In the genomic region with DNA sequence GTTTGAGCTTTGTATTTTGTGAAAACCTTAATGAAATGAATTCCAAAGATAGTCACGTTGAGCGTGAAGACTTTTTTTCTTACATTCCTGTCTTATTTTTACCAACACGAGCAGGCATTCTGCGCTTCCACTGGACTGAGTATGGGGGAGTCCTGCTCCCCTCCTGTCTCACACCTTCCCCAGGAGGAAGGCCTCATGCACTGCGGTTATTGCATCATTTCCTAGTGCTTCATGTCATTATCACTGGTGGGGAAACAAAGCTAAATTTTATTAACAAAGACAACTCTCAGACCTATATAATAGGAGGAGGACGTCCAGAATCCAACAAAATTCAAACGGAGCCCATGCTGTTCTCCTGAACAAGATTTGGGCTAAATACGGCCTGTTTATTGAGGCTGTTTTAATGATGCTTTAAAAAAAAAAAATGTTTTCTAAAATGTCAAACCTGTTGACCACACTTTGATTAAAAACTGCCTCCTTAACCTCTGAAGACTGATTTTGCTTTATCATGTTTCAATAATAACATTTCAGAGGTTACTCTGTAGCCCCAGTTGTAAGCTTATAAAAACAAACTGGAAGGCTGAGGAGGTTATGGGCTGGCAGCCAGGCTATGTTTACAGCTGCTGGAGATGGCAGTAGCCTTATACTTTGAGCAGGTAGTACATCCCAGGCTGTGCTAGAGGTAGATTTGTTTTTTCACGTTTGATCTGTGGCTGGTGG, we compare ENCODE assay signal across 21 cellular contexts.
DNase-seq lines count a peak whose midpoint lies in the region; ATAC-seq and TF ChIP-seq lines count a peak whose summit lies in the region.
"Had no signal": no experiment of that assay in that cellular context is flagged by ENCODE, and none has a peak within 500 bp of the region (broad histone marks: within the 10 kb centered on the region; RNA-seq: fewer than 3 reads in every experiment).

No MANE protein-coding gene starts in this region.

- ATAC-seq in stimulated activated memory B cell treated with anti-CD40 and anti-IgM and Interleukin-4, amounts not matched to agents 10 μg/mL and 1 μg/mL and 100 μg/mL, for 72 hours: no peak
- ATAC-seq in HG03135 (IDR thresholded peaks at IDR 0.05; ENCODE audit: unreplicated experiment): no peak
- ATAC-seq: gastroesophageal sphincter; stimulated activated naive CD8-positive, alpha-beta T cell treated with anti-CD3 and anti-CD28 coated beads, Interleukin-15, amount 100 ng/mL, for 72 hours had no signal

- no peaks in the 10 kb centered on the region for H3K9me3 ChIP-seq in mammary epithelial cell (replicated peaks; ENCODE audit: insufficient read depth, low read length)
- H3K9me3 ChIP-seq in neuronal stem cell (replicated peaks in 1 of 2; ENCODE audit: control insufficient read depth in 2 of 2, insufficient read depth in 1 of 2, low read depth in 1 of 2, low read length in 2 of 2): peaks cover 2 to 17% of the 10 kb centered on the region in 2 donors
- H3K9me3 ChIP-seq: gastroesophageal sphincter, vagina had no signal

- H3K79me2 ChIP-seq in mammary epithelial cell (ENCODE audit: insufficient read depth, low read length): peaks cover 8% of the 10 kb centered on the region

- H3K4me1 ChIP-seq in mammary epithelial cell (ENCODE audit: insufficient read depth, low read length): peaks cover 33% of the 10 kb centered on the region
- H3K4me1 ChIP-seq in neuronal stem cell (ENCODE audit: control insufficient read depth in 2 of 2, insufficient read depth in 1 of 2, low read depth in 1 of 2, low read length in 2 of 2): peaks cover 0 to 4% of the 10 kb centered on the region in 2 donors
- H3K4me1 ChIP-seq: gastroesophageal sphincter, vagina had no signal

- H3K79me1 ChIP-seq in neuronal stem cell (ENCODE audit: low read depth, low read length): no peaks in the 10 kb centered on the region

- DNase-seq in Daoy (ENCODE audit: low read depth) (peak; percentile 60), LNCaP clone FGC (ENCODE audit: low read depth) (peak; percentile 78), mammary epithelial cell (no peak), myocyte (ENCODE audit: low read depth) (peak; percentile 68), neuronal stem cell (ENCODE audit: low spot score) (no peak), NOMO-1 treated with DMSO at 0.1 percent for 48 hours (lab: John Stamatoyannopoulos, UW; ENCODE audit: unreplicated experiment) (no peak)
- DNase-seq: activated CD4-positive, CD25-positive, alpha-beta regulatory T cell treated with anti-CD3 and anti-CD28 coated beads, Interleukin-2, amount 50 U/mL, for 72 hours; activated naive CD4-positive, alpha-beta T cell treated with anti-CD3 and anti-CD28 coated beads for 36 hours; AML-193; effector CD8-positive, alpha-beta T cell; NCI-H187; NCI-H69; nucleus accumbens; small intestine; stimulated activated naive CD8-positive, alpha-beta T cell treated with anti-CD3 and anti-CD28 coated beads, Interleukin-15, amount 100 ng/mL, for 72 hours had no signal

- no peak overlapping the region for H2AK5ac ChIP-seq in neuronal stem cell (ENCODE audit: low read depth, low read length)

- H3K4me1 Mint-ChIP-seq in stimulated activated memory B cell treated with anti-CD40 and anti-IgM and Interleukin-4, amounts not matched to agents 10 μg/mL and 1 μg/mL and 100 μg/mL, for 72 hours: no peaks in the 10 kb centered on the region
- H3K4me1 Mint-ChIP-seq: memory B cell had no signal

- no peak overlapping the region for H4K91ac ChIP-seq in neuronal stem cell (ENCODE audit: low read depth, low read length, poor library complexity)

- H3K27me3 ChIP-seq in mammary epithelial cell (ENCODE audit: insufficient read depth, low read length) (no peaks in the 10 kb centered on the region), neuronal stem cell (ENCODE audit: control insufficient read depth in 3 of 3, insufficient read depth in 3 of 3, low read depth in 1 of 3, low read length in 3 of 3) (no peaks in the 10 kb centered on the region)
- H3K27me3 ChIP-seq: cardiac muscle cell, gastroesophageal sphincter, vagina had no signal

- intact Hi-C loops in mammary epithelial cell (cut with micrococcal nuclease): loop anchor here (5.0 kb wide), 2 partner anchors 102 to 262 kb away; no protein-coding TSS in a partner anchor

- TF ChIP-seq CTCF in LNCaP clone FGC (IDR thresholded peaks at IDR 0.05; ENCODE audit: control insufficient read depth, extremely low read depth, insufficient read depth) (no peak), mammary epithelial cell (conservative IDR thresholded peaks at IDR 0.05 in 1 of 2, IDR thresholded peaks at IDR 0.05 in 1 of 2; ENCODE audit: extremely low read depth in 1 of 2, insufficient read depth in 1 of 2, low read depth in 1 of 2, low read length in 2 of 2) (no peak)

- no peak overlapping the region for H2BK120ac ChIP-seq in neuronal stem cell (ENCODE audit: low read depth, low read length)

- no peak overlapping the region for H4K8ac ChIP-seq in neuronal stem cell (ENCODE audit: low read depth, low read length)

- H3K27ac Mint-ChIP-seq in stimulated activated memory B cell treated with anti-CD40 and anti-IgM and Interleukin-4, amounts not matched to agents 10 μg/mL and 1 μg/mL and 100 μg/mL, for 72 hours: no peak overlapping the region
- H3K27ac Mint-ChIP-seq: activated naive CD4-positive, alpha-beta T cell treated with anti-CD3 and anti-CD28 coated beads for 36 hours; memory B cell had no signal

- H4K20me1 ChIP-seq in mammary epithelial cell (ENCODE audit: insufficient read depth, low read length): no peaks in the 10 kb centered on the region

- no peak overlapping the region for H3K23ac ChIP-seq in neuronal stem cell (ENCODE audit: low read depth, low read length, poor library complexity)

- H2AFZ ChIP-seq in mammary epithelial cell (ENCODE audit: low read depth, low read length) (no peak overlapping the region), neuronal stem cell (ENCODE audit: low read length) (no peak overlapping the region)

- H3K14ac ChIP-seq in neuronal stem cell (ENCODE audit: low read length): no peak overlapping the region

- H3K9ac ChIP-seq in mammary epithelial cell (ENCODE audit: insufficient read depth, low read length) (no peak overlapping the region), neuronal stem cell (ENCODE audit: low read depth, low read length, poor library complexity) (no peak overlapping the region)

- H2BK5ac ChIP-seq in neuronal stem cell (ENCODE audit: low read length): no peak overlapping the region

- dilution Hi-C loops in mammary epithelial cell (cut with HindIII; ENCODE audit: low sequenced_read_pairs): no loop called here

- H3K9me3 Mint-ChIP-seq in stimulated activated memory B cell treated with anti-CD40 and anti-IgM and Interleukin-4, amounts not matched to agents 10 μg/mL and 1 μg/mL and 100 μg/mL, for 72 hours: no peaks in the 10 kb centered on the region
- H3K9me3 Mint-ChIP-seq: activated naive CD4-positive, alpha-beta T cell treated with anti-CD3 and anti-CD28 coated beads for 36 hours; stimulated activated naive CD8-positive, alpha-beta T cell treated with anti-CD3 and anti-CD28 coated beads, Interleukin-15, amount 100 ng/mL, for 72 hours had no signal

- in situ Hi-C loops in mammary epithelial cell (cut with MboI; ENCODE audit: low sequenced_read_pairs in 2 of 2): no loop called here

- H3K36me3 ChIP-seq in mammary epithelial cell (ENCODE audit: insufficient read depth, low read length) (peaks cover 5% of the 10 kb centered on the region), neuronal stem cell (replicated peaks in 1 of 2; ENCODE audit: control insufficient read depth in 2 of 2, insufficient read depth in 2 of 2, low read length in 2 of 2) (peaks cover 31 to 99% of the 10 kb centered on the region in 2 donors)
- H3K36me3 ChIP-seq: vagina had no signal

- H3K4me3 ChIP-seq in LNCaP clone FGC (ENCODE audit: low read depth, low read length) (no peak overlapping the region), mammary epithelial cell (replicated peaks in 1 of 3; ENCODE audit: insufficient read depth in 1 of 3, low read depth in 2 of 3, low read length in 3 of 3) (no peak overlapping the region), neuronal stem cell (ENCODE audit: low read length in 2 of 2) (no peak overlapping the region)
- H3K4me3 ChIP-seq: cardiac muscle cell, gastroesophageal sphincter, vagina had no signal

- H3K36me3 Mint-ChIP-seq in stimulated activated memory B cell treated with anti-CD40 and anti-IgM and Interleukin-4, amounts not matched to agents 10 μg/mL and 1 μg/mL and 100 μg/mL, for 72 hours: no peaks in the 10 kb centered on the region
- H3K36me3 Mint-ChIP-seq: memory B cell had no signal

- H3K27ac ChIP-seq in mammary epithelial cell (ENCODE audit: insufficient read depth, low read depth, low read length) (peak overlapping the region; percentile 100), neuronal stem cell (replicated peaks; ENCODE audit: low read length) (no peak overlapping the region)
- H3K27ac ChIP-seq: cardiac muscle cell, gastroesophageal sphincter, vagina had no signal

- no peak overlapping the region for H3K4me2 ChIP-seq in mammary epithelial cell (ENCODE audit: insufficient read depth, low read depth, low read length)
- H3K4me2 ChIP-seq in neuronal stem cell (ENCODE audit: insufficient read depth, low read length, poor library complexity, severe bottlenecking): no peak overlapping the region

- CTCF ChIA-PET in mammary epithelial cell (lab: Charles Lee; ENCODE audit: low non-redundant PET): interaction anchor here (0.5 kb wide), 1 partner anchor 503 kb away, joined by 3 read pairs; no protein-coding TSS in a partner anchor

- no TSS peak for BruUV-seq in mammary epithelial cell (replicated peaks; lab: Mats Ljungman, UMichigan)

- peaks cover 34% of the 10 kb centered on the region for H3K27me3 Mint-ChIP-seq in stimulated activated memory B cell treated with anti-CD40 and anti-IgM and Interleukin-4, amounts not matched to agents 10 μg/mL and 1 μg/mL and 100 μg/mL, for 72 hours
- H3K27me3 Mint-ChIP-seq: stimulated activated naive CD8-positive, alpha-beta T cell treated with anti-CD3 and anti-CD28 coated beads, Interleukin-15, amount 100 ng/mL, for 72 hours had no signal

- H2BK15ac ChIP-seq in neuronal stem cell (ENCODE audit: low read length): no peak overlapping the region

- H3K18ac ChIP-seq in neuronal stem cell (ENCODE audit: low read length): no peak overlapping the region

- H3K4ac ChIP-seq in neuronal stem cell (ENCODE audit: low read length): no peak overlapping the region

- no peak overlapping the region for H2BK12ac ChIP-seq in neuronal stem cell (ENCODE audit: low read length)

- no peak overlapping the region for H3K4me3 Mint-ChIP-seq in stimulated activated memory B cell treated with anti-CD40 and anti-IgM and Interleukin-4, amounts not matched to agents 10 μg/mL and 1 μg/mL and 100 μg/mL, for 72 hours
- H3K4me3 Mint-ChIP-seq: activated naive CD4-positive, alpha-beta T cell treated with anti-CD3 and anti-CD28 coated beads for 36 hours; memory B cell; stimulated activated naive CD8-positive, alpha-beta T cell treated with anti-CD3 and anti-CD28 coated beads, Interleukin-15, amount 100 ng/mL, for 72 hours had no signal

- 92% methylated on average over 9 of the region's 9 CpGs for WGBS in mammary epithelial cell (ENCODE audit: low coverage, missing lambda C conversion rate)
- no CpG with 5 or more reads among the region's 9 CpGs for WGBS in neuronal stem cell (ENCODE audit: extremely low coverage in 2 of 2, insufficient read length in 2 of 2, insufficient replicate concordance in 1 of 2), 2 donors

Comparison
In these comparisons a context has a peak if more than half of its experiments do, and no peak if none do; other contexts are left out.
1. DNase-seq: peak in Daoy (single experiment), LNCaP clone FGC (single experiment) and myocyte (single experiment); none in mammary epithelial cell (single experiment), neuronal stem cell (single experiment) and NOMO-1 treated with DMSO at 0.1 percent for 48 hours (single experiment).